Comparison of ENCODE assay signal across 2 cellular contexts in the genomic region with DNA sequence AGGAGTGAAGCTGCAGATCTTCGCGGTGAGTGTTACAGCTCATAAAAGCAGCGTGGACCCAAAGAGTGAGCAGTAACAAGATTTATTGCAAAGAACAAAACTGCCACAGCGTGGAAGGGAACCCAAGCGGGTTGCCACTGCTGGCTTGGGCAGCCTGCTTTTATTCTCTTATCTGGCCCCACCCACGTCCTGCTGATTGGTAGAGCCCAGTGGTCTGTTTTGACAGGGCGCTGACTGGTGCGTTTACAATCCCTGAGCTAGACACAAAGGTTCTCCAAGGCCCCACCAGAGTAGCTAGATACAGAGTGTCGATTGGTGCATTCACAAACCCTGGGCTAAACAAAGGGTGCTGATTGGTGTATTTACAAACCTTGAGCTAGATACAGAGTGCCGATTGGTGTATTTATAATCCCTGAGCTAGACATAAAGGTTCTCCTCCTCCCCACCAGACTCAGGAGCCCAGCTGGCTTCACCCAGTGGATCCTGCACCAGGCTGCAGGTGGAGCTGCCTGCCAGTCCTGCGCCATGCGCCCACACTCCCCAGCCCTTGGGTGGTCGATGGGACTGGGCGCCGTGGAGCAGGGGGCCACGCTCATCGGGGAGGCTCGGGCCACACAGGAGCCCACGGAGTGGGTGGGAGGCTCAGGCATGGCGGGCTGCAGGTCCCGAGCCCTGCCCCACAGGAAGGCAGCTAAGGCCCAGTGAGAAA. TPM values are rescaled to one million over a fixed set of nuclear protein-coding genes. Genes with fewer than 3 reads are reported as not detected.
"Had no signal": no experiment of that assay in that cellular context is flagged by ENCODE, and none has a peak within 500 bp of the region (broad histone marks: within the 10 kb centered on the region; RNA-seq: fewer than 3 reads in every experiment).

No MANE protein-coding gene starts in this region.

RNA-seq across cellular contexts. Expression of a gene that starts 23.9 kb away (rescaled TPM):
- total RNA-seq: endothelial cell of umbilical vein had no signal
- polyA plus RNA-seq: heart left ventricle had no signal
